Comparison of ENCODE assay signal across 1 cellular context in the genomic region with DNA sequence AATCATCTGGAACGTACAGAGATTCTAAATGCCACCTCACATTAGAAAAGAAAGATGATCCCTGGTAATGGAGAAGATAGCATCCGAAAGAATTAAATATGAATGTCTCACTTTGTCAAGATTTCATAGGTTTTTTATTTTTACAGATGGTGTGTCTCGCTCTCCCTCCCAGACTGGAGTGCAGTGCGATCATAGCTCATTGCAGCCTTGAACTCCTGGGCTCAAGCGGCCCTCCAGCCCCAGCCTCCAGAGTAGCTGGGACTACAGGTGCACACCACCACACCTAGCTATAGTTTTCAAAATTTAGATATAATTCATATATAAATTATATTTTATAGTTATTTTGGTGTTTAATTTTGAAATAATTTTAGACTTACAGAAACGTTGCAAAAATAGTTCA.
A peak's percentile ranks its signal among the peaks of the same experiment; 100 is the strongest.
TF ChIP-seq lines count a peak whose summit lies in the region.

No MANE protein-coding gene starts in this region.

TF ChIP-seq in HepG2, 621 proteins besides CTCF, POLR2A, EP300 and RAD21 (continues in another document):
- TF ChIP-seq ZNF33B (CRISPR knock-in tag; IDR thresholded peaks at IDR 0.05): no peak
- no peak for TF ChIP-seq HIC2 (CRISPR knock-in tag; IDR thresholded peaks at IDR 0.05; ENCODE audit: low read depth)
- TF ChIP-seq, protein P1, sequence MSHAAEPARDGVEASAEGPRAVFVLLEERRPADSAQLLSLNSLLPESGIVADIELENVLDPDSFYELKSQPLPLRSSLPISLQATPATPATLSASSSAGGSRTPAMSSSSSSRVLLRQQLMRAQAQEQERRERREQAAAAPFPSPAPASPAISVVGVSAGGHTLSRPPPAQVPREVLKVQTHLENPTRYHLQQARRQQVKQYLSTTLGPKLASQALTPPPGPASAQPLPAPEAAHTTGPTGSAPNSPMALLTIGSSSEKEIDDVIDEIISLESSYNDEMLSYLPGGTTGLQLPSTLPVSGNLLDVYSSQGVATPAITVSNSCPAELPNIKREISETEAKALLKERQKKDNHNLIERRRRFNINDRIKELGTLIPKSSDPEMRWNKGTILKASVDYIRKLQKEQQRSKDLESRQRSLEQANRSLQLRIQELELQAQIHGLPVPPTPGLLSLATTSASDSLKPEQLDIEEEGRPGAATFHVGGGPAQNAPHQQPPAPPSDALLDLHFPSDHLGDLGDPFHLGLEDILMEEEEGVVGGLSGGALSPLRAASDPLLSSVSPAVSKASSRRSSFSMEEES (CRISPR knock-in tag; IDR thresholded peaks at IDR 0.05): no peak
- no peak for TF ChIP-seq ISL2 (CRISPR knock-in tag; IDR thresholded peaks at IDR 0.05)
- TF ChIP-seq GRHL1 (CRISPR knock-in tag; conservative IDR thresholded peaks at IDR 0.05): no peak
- TF ChIP-seq ZFYVE20 (CRISPR knock-in tag; IDR thresholded peaks at IDR 0.05; ENCODE audit: borderline replicate concordance, low read depth): no peak
- peak; percentile 4; the same call in 1 of the 2 replicates for TF ChIP-seq GZF1 (CRISPR knock-in tag; IDR thresholded peaks at IDR 0.05)
- TF ChIP-seq SMARCC2 (IDR thresholded peaks at IDR 0.05): no peak
- no peak for TF ChIP-seq NBN (conservative IDR thresholded peaks at IDR 0.05)
- no peak for TF ChIP-seq CBX2 (IDR thresholded peaks at IDR 0.05; ENCODE audit: low read depth, low read length)
- no peak for TF ChIP-seq CBX2 (CRISPR knock-in tag; IDR thresholded peaks at IDR 0.05; ENCODE audit: low read depth)
- 0 out of 2 replicates have a peak, but pooled peaks have one; percentile 3 for TF ChIP-seq PHF20 (CRISPR knock-in tag; IDR thresholded peaks at IDR 0.05)
- TF ChIP-seq GMEB2 (CRISPR knock-in tag; IDR thresholded peaks at IDR 0.05; ENCODE audit: low read depth): no peak
- no peak for TF ChIP-seq IKZF4 (CRISPR knock-in tag; IDR thresholded peaks at IDR 0.05; ENCODE audit: borderline replicate concordance, low read depth, not compliant biosample characterization)
- no peak for TF ChIP-seq KDM2A (CRISPR knock-in tag; IDR thresholded peaks at IDR 0.05; ENCODE audit: borderline replicate concordance, low read depth)
- no peak for TF ChIP-seq ZNF160 (CRISPR knock-in tag; IDR thresholded peaks at IDR 0.05)
- no peak for TF ChIP-seq ZSCAN25 (CRISPR knock-in tag; IDR thresholded peaks at IDR 0.05)
- TF ChIP-seq JUNB (CRISPR knock-in tag; IDR thresholded peaks at IDR 0.05; ENCODE audit: borderline replicate concordance): no peak
- TF ChIP-seq, protein P2, sequence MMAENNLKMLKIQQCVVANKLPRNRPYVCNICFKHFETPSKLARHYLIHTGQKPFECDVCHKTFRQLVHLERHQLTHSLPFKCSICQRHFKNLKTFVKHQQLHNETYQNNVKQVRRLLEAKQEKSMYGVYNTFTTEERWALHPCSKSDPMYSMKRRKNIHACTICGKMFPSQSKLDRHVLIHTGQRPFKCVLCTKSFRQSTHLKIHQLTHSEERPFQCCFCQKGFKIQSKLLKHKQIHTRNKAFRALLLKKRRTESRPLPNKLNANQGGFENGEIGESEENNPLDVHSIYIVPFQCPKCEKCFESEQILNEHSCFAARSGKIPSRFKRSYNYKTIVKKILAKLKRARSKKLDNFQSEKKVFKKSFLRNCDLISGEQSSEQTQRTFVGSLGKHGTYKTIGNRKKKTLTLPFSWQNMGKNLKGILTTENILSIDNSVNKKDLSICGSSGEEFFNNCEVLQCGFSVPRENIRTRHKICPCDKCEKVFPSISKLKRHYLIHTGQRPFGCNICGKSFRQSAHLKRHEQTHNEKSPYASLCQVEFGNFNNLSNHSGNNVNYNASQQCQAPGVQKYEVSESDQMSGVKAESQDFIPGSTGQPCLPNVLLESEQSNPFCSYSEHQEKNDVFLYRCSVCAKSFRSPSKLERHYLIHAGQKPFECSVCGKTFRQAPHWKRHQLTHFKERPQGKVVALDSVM (CRISPR knock-in tag; IDR thresholded peaks at IDR 0.05): peak; percentile 74
- no peak for TF ChIP-seq ZNF576 (CRISPR knock-in tag; IDR thresholded peaks at IDR 0.05)
- no peak for TF ChIP-seq ZNF747 (CRISPR knock-in tag; IDR thresholded peaks at IDR 0.05; ENCODE audit: borderline replicate concordance)
- TF ChIP-seq, protein P3, sequence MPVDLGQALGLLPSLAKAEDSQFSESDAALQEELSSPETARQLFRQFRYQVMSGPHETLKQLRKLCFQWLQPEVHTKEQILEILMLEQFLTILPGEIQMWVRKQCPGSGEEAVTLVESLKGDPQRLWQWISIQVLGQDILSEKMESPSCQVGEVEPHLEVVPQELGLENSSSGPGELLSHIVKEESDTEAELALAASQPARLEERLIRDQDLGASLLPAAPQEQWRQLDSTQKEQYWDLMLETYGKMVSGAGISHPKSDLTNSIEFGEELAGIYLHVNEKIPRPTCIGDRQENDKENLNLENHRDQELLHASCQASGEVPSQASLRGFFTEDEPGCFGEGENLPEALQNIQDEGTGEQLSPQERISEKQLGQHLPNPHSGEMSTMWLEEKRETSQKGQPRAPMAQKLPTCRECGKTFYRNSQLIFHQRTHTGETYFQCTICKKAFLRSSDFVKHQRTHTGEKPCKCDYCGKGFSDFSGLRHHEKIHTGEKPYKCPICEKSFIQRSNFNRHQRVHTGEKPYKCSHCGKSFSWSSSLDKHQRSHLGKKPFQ (CRISPR knock-in tag; IDR thresholded peaks at IDR 0.05; ENCODE audit: insufficient replicate concordance): no peak
- no peak for TF ChIP-seq SP5 (CRISPR knock-in tag; IDR thresholded peaks at IDR 0.05; ENCODE audit: borderline replicate concordance, low read depth)
- no peak for TF ChIP-seq ZBTB46 (CRISPR knock-in tag; IDR thresholded peaks at IDR 0.05; ENCODE audit: borderline replicate concordance)
- no peak for TF ChIP-seq ONECUT2 (CRISPR knock-in tag; IDR thresholded peaks at IDR 0.05)
- TF ChIP-seq PAX8 (CRISPR knock-in tag; IDR thresholded peaks at IDR 0.05; ENCODE audit: borderline replicate concordance): no peak
- TF ChIP-seq ZBTB1 (CRISPR knock-in tag; IDR thresholded peaks at IDR 0.05; ENCODE audit: borderline replicate concordance): no peak
- TF ChIP-seq MAFF (IDR thresholded peaks at IDR 0.05; ENCODE audit: low read depth, low read length): no peak
- no peak for TF ChIP-seq GTF2F1 (IDR thresholded peaks at IDR 0.05; ENCODE audit: low read length)
- no peak for TF ChIP-seq ZNF430 (CRISPR knock-in tag; IDR thresholded peaks at IDR 0.05)
- TF ChIP-seq HOXA7 (CRISPR knock-in tag; IDR thresholded peaks at IDR 0.05): no peak
- TF ChIP-seq ZKSCAN1 (IDR thresholded peaks at IDR 0.05; ENCODE audit: low read length): no peak
- no peak for TF ChIP-seq REPIN1 (CRISPR knock-in tag; IDR thresholded peaks at IDR 0.05; ENCODE audit: borderline replicate concordance, low read depth)
- TF ChIP-seq ZSCAN21 (CRISPR knock-in tag; IDR thresholded peaks at IDR 0.05; ENCODE audit: borderline replicate concordance): no peak
- no peak for TF ChIP-seq TAF1 (CRISPR knock-in tag; IDR thresholded peaks at IDR 0.05)
- no peak for TF ChIP-seq MXD4 (CRISPR knock-in tag; IDR thresholded peaks at IDR 0.05)
- no peak for TF ChIP-seq ZBTB39 (CRISPR knock-in tag; IDR thresholded peaks at IDR 0.05)
- TF ChIP-seq SMARCE1 (IDR thresholded peaks at IDR 0.05; ENCODE audit: borderline replicate concordance): no peak
- TF ChIP-seq ARNT2 (CRISPR knock-in tag; IDR thresholded peaks at IDR 0.05; ENCODE audit: low read depth): no peak
- no peak for TF ChIP-seq ZNF704 (CRISPR knock-in tag; IDR thresholded peaks at IDR 0.05; ENCODE audit: borderline replicate concordance)
- no peak for TF ChIP-seq CHD4 (IDR thresholded peaks at IDR 0.05; ENCODE audit: borderline replicate concordance, low read length)
- TF ChIP-seq RELA (CRISPR knock-in tag; IDR thresholded peaks at IDR 0.05): no peak
- TF ChIP-seq ZNF589 (CRISPR knock-in tag; conservative IDR thresholded peaks at IDR 0.05): no peak
- TF ChIP-seq RBFOX2 (IDR thresholded peaks at IDR 0.05; ENCODE audit: low read depth, low read length): 0 out of 2 replicates have a peak, but pooled peaks have one; percentile 10
- TF ChIP-seq ZNF460 (CRISPR knock-in tag; IDR thresholded peaks at IDR 0.05; ENCODE audit: borderline replicate concordance): peak; percentile 51; the same call in 1 of the 2 replicates
- no peak for TF ChIP-seq ZNF672 (CRISPR knock-in tag; IDR thresholded peaks at IDR 0.05)
